In the genomic region with DNA sequence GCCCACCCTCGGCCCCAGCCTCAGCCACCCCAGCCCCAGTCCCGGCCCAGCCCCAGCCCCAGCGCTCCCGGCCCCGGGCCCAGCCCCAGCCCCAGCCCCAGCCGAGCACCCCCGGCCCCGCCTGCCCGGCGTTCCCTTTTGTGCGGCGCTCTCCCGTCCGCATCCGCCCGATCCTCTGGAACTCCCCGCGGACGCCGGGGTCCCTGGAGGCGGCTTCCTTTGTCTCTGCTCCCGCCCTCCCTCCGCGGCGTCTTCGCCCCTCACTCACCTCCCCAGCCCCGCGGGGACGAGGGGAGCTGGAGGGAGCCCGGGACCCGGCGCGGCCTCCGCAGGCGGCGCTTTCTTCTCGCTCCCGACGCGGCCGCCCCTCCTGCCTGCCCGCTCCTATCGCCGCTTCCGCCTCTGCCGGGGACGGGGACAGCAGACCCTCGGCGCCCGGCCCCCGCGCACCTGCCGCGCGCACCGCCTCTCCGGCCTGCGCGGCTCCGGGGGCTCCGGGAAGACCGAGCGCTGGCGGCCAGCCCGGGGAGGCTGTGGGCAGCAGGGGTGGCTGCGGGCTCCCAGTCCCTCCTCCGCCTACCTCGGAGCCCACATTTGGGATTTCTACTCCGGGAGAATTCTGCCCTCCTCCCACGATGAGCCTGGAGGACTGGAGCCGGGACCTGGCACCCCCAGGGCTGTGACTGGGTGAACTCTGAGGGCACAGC, we compare ENCODE assay signal across 1 cellular context.
A peak's percentile ranks its signal among the peaks of the same experiment; 100 is the strongest.
TF ChIP-seq lines count a peak whose summit lies in the region.

No MANE protein-coding gene starts in this region.

TF ChIP-seq in H1, 55 proteins besides CTCF, POLR2A, EP300 and RAD21:
- 0 out of 2 replicates have a peak, but pooled peaks have one; percentile 9 for TF ChIP-seq PHF8 (conservative IDR thresholded peaks at IDR 0.05; ENCODE audit: low read depth, low read length)
- TF ChIP-seq ASH2L (IDR thresholded peaks at IDR 0.05; ENCODE audit: low read length) = peak; percentile 30
- TF ChIP-seq, protein P1, sequence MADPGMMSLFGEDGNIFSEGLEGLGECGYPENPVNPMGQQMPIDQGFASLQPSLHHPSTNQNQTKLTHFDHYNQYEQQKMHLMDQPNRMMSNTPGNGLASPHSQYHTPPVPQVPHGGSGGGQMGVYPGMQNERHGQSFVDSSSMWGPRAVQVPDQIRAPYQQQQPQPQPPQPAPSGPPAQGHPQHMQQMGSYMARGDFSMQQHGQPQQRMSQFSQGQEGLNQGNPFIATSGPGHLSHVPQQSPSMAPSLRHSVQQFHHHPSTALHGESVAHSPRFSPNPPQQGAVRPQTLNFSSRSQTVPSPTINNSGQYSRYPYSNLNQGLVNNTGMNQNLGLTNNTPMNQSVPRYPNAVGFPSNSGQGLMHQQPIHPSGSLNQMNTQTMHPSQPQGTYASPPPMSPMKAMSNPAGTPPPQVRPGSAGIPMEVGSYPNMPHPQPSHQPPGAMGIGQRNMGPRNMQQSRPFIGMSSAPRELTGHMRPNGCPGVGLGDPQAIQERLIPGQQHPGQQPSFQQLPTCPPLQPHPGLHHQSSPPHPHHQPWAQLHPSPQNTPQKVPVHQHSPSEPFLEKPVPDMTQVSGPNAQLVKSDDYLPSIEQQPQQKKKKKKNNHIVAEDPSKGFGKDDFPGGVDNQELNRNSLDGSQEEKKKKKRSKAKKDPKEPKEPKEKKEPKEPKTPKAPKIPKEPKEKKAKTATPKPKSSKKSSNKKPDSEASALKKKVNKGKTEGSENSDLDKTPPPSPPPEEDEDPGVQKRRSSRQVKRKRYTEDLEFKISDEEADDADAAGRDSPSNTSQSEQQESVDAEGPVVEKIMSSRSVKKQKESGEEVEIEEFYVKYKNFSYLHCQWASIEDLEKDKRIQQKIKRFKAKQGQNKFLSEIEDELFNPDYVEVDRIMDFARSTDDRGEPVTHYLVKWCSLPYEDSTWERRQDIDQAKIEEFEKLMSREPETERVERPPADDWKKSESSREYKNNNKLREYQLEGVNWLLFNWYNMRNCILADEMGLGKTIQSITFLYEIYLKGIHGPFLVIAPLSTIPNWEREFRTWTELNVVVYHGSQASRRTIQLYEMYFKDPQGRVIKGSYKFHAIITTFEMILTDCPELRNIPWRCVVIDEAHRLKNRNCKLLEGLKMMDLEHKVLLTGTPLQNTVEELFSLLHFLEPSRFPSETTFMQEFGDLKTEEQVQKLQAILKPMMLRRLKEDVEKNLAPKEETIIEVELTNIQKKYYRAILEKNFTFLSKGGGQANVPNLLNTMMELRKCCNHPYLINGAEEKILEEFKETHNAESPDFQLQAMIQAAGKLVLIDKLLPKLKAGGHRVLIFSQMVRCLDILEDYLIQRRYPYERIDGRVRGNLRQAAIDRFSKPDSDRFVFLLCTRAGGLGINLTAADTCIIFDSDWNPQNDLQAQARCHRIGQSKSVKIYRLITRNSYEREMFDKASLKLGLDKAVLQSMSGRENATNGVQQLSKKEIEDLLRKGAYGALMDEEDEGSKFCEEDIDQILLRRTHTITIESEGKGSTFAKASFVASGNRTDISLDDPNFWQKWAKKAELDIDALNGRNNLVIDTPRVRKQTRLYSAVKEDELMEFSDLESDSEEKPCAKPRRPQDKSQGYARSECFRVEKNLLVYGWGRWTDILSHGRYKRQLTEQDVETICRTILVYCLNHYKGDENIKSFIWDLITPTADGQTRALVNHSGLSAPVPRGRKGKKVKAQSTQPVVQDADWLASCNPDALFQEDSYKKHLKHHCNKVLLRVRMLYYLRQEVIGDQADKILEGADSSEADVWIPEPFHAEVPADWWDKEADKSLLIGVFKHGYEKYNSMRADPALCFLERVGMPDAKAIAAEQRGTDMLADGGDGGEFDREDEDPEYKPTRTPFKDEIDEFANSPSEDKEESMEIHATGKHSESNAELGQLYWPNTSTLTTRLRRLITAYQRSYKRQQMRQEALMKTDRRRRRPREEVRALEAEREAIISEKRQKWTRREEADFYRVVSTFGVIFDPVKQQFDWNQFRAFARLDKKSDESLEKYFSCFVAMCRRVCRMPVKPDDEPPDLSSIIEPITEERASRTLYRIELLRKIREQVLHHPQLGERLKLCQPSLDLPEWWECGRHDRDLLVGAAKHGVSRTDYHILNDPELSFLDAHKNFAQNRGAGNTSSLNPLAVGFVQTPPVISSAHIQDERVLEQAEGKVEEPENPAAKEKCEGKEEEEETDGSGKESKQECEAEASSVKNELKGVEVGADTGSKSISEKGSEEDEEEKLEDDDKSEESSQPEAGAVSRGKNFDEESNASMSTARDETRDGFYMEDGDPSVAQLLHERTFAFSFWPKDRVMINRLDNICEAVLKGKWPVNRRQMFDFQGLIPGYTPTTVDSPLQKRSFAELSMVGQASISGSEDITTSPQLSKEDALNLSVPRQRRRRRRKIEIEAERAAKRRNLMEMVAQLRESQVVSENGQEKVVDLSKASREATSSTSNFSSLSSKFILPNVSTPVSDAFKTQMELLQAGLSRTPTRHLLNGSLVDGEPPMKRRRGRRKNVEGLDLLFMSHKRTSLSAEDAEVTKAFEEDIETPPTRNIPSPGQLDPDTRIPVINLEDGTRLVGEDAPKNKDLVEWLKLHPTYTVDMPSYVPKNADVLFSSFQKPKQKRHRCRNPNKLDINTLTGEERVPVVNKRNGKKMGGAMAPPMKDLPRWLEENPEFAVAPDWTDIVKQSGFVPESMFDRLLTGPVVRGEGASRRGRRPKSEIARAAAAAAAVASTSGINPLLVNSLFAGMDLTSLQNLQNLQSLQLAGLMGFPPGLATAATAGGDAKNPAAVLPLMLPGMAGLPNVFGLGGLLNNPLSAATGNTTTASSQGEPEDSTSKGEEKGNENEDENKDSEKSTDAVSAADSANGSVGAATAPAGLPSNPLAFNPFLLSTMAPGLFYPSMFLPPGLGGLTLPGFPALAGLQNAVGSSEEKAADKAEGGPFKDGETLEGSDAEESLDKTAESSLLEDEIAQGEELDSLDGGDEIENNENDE (IDR thresholded peaks at IDR 0.05; ENCODE audit: insufficient replicate concordance, low read length) = no peak
